Comparison of ENCODE assay signal across 18 cellular contexts in genomic region chr12:56385873-56386272, GRCh38. TPM values are rescaled to one million over a fixed set of nuclear protein-coding genes. Genes with fewer than 3 reads are reported as not detected.
DNase-seq lines count a peak whose midpoint lies in the region; ATAC-seq, FAIRE-seq and TF ChIP-seq lines count a peak whose summit lies in the region.
"Had no signal": no experiment of that assay in that cellular context is flagged by ENCODE, and none has a peak within 500 bp of the region (broad histone marks: within the 10 kb centered on the region; RNA-seq: fewer than 3 reads in every experiment).

No MANE protein-coding gene starts in this region.

- no peaks in the 10 kb centered on the region for H3K9me1 ChIP-seq in K562 (ENCODE audit: control insufficient read depth, insufficient read depth, low read length)

- no peaks in the 10 kb centered on the region for H3K36me3 ChIP-seq in K562 (ENCODE audit: control insufficient read depth, insufficient read depth, low read length)
- H3K36me3 ChIP-seq: BLaER1, brain microvascular endothelial cell had no signal

- no peaks in the 10 kb centered on the region for H4K20me1 ChIP-seq in K562 (replicated peaks; ENCODE audit: control insufficient read depth, insufficient read depth, low read length)
- H4K20me1 ChIP-seq: BLaER1 had no signal

- intact Hi-C loops in K562 (cut with micrococcal nuclease), result no loop called here

- no peak overlapping the region for H3K9ac ChIP-seq in K562 (ENCODE audit: insufficient read depth in 1 of 2, low read depth in 2 of 2, low read length in 2 of 2)
- H3K9ac ChIP-seq: BLaER1, parathyroid adenoma had no signal

- H3K79me2 ChIP-seq in K562 (ENCODE audit: control insufficient read depth, insufficient read depth, low read length), result no peaks in the 10 kb centered on the region
- H3K79me2 ChIP-seq: parathyroid adenoma had no signal

- CTCF ChIA-PET in K562 (lab: Yijun Ruan, JAX; ENCODE audit: low intra/inter-chr PET ratio), result no interaction called here

- H3K4me3 ChIP-seq in K562, result no peak overlapping the region
- H3K4me3 ChIP-seq: BLaER1, smooth muscle cell had no signal

- no peak for TF ChIP-seq RAD21 in K562 (CRISPR knock-in tag; conservative IDR thresholded peaks at IDR 0.05 in 1 of 2, IDR thresholded peaks at IDR 0.05 in 1 of 2)

- FAIRE-seq in K562 (lab: Jason Lieb, UNC), result no peak

- WGBS in K562 (ENCODE audit: insufficient coverage, low coverage, missing lambda C conversion rate), result 78% methylated on average over 1 of the region's 1 CpG

- peak; percentile 34 for DNase-seq in DMS53 treated with DMSO at 0.1 percent for 48 hours (lab: John Stamatoyannopoulos, UW; ENCODE audit: unreplicated experiment)
- peak; percentile 67 for DNase-seq in HT-29 (ENCODE audit: low spot score)
- DNase-seq in K562 (ENCODE audit: extremely low read depth in 1 of 4, low spot score in 3 of 4), result peak in 2 of 4 experiments; percentile 29 to 65
- DNase-seq in lung microvascular endothelial cell (ENCODE audit: low read depth in 2 of 2), result peak; percentile 13 to 15
- no peak for DNase-seq in activated naive CD4-positive, alpha-beta T cell (lab: John Stamatoyannopoulos, UW)
- DNase-seq: activated CD4-positive, alpha-beta T cell treated with anti-CD3 and anti-CD28 coated beads, Interleukin-2, amount 50 U/mL, for 1 hour; activated naive CD8-positive, alpha-beta T cell treated with anti-CD3 and anti-CD28 coated beads for 36 hours; activated T-cell treated with anti-CD3 and anti-CD28 coated beads, Interleukin-2, amount 50 U/mL, for 4 hours; brain microvascular endothelial cell; hippocampal formation; left colon; MV-4-11 had no signal

- H3K4me2 ChIP-seq in K562 (ENCODE audit: insufficient read depth, low read length), result no peak overlapping the region
- H3K4me2 ChIP-seq: BLaER1, smooth muscle cell had no signal

- TF ChIP-seq POLR2A in K562 (conservative IDR thresholded peaks at IDR 0.05), result no peak

- 0 out of 2 replicates have a peak overlapping the region, but pooled peaks have one; percentile 12 for H2AFZ ChIP-seq in K562 (ENCODE audit: low read depth, low read length)
- H2AFZ ChIP-seq: parathyroid adenoma had no signal

- no TSS peak for BruUV-seq in K562 (replicated peaks; lab: Mats Ljungman, UMichigan)

- TF ChIP-seq EP300 in K562 (IDR thresholded peaks at IDR 0.05; ENCODE audit: low read length), result no peak

- no peak overlapping the region for H3K27ac ChIP-seq in K562 (ENCODE audit: extremely low read depth, low read depth, low read length)
- H3K27ac ChIP-seq: BLaER1, brain microvascular endothelial cell, parathyroid adenoma had no signal

- peaks cover 14 to 18% of the 10 kb centered on the region in 2 experiments for H3K4me1 ChIP-seq in K562 (replicated peaks in 1 of 2; ENCODE audit: control insufficient read depth in 2 of 2, insufficient read depth in 2 of 2, low read length in 2 of 2)
- H3K4me1 ChIP-seq: parathyroid adenoma had no signal

- peak; percentile 59 for ATAC-seq in K562
- no peak for ATAC-seq in HG02852 (IDR thresholded peaks at IDR 0.05; ENCODE audit: unreplicated experiment)
- ATAC-seq in HG03571 (IDR thresholded peaks at IDR 0.05; ENCODE audit: unreplicated experiment), result no peak
- ATAC-seq: activated T-cell treated with anti-CD3 and anti-CD28 coated beads, Interleukin-2, amount 50 U/mL, for 4 hours; left colon had no signal

- in situ Hi-C loops in K562 (cut with MboI), result no loop called here

- H3K9me3 ChIP-seq in K562 (replicated peaks; ENCODE audit: control insufficient read depth, insufficient read depth, low read depth, low read length), result no peaks in the 10 kb centered on the region
- H3K9me3 ChIP-seq: BLaER1 had no signal

- POLR2A ChIA-PET in K562 (lab: Yijun Ruan, JAX), result interaction anchor here (0.8 to 1.9 kb wide), 4 partner anchors 9 to 29 kb away, joined by 3 to 12 read pairs (median 3); partner anchors contain the start of gene STAT2

- no peaks in the 10 kb centered on the region for H3K27me3 ChIP-seq in K562 (ENCODE audit: control insufficient read depth in 2 of 2, insufficient read depth in 2 of 2, low read length in 2 of 2)
- H3K27me3 ChIP-seq: BLaER1, brain microvascular endothelial cell had no signal

- no peak for TF ChIP-seq CTCF in K562 (IDR thresholded peaks at IDR 0.05 in 2 of 3, conservative IDR thresholded peaks at IDR 0.05 in 1 of 3; ENCODE audit: insufficient read depth in 2 of 3, low read depth in 1 of 3, low read length in 3 of 3)

RNA-seq across cellular contexts. Expression of gene APOF, which starts 23.2 kb away (rescaled TPM):
- total RNA-seq in HT-29 (2014; rRNA removed; shearing (Covaris generic)), result not detected in 2 replicates
- not detected in 2 replicates for total RNA-seq in K562 (2011; cell fraction: chromatin; rRNA removed; ENCODE audit: low replicate concordance)
- 0.33 TPM in 1 of 2 replicates, not detected in the other for total RNA-seq in K562 (2011; cell fraction: nucleolus; rRNA removed)
- not detected in 2 replicates for total RNA-seq in K562 (2011; cell fraction: nucleoplasm; rRNA removed)
- 0.09 TPM in 1 of 2 replicates, not detected in the other for total RNA-seq in K562 (2014; rRNA removed)
- total RNA-seq in K562 (2014; rRNA removed; fragmentation: Illumina TruSeq; extraction: Trizol), result not detected in 2 replicates
- total RNA-seq in K562 (2015; rRNA removed; fragmentation: Illumina TruSeq; extraction: Trizol), result not detected in 2 replicates
- 0.09 TPM in 1 of 2 replicates, not detected in the other for total RNA-seq in K562 (2021)
- polyA plus RNA-seq in K562 (2011; rRNA removed), result not detected in 2 replicates
- 0.03 TPM in 1 of 2 replicates, not detected in the other for polyA plus RNA-seq in K562 (2011; cell fraction: cytosol; rRNA removed)
- polyA plus RNA-seq in K562 (2011; cell fraction: nucleus; rRNA removed), result not detected in 2 replicates
- polyA plus RNA-seq in K562 (2012), result 0.08 and 0.12 TPM in 2 replicates
- not detected in 2 replicates for polyA plus RNA-seq in K562 (2014; fragmentation: Illumina TruSeq; extraction: Trizol)
- polyA plus RNA-seq in K562 (2014; fragmentation: Nextera tagmentation; extraction: Ambion mirVana), result under 1 TPM; 0.14 to 0.15 TPM
- not detected in 2 replicates for polyA plus RNA-seq in K562 (2014; rRNA removed)
- not detected in 2 replicates for polyA minus RNA-seq in K562 (2011; rRNA and poly(A)+ RNA removed)
- polyA minus RNA-seq in K562 (2011; cell fraction: cytosol; rRNA and poly(A)+ RNA removed), result not detected in 2 replicates
- not detected in 2 replicates for polyA minus RNA-seq in K562 (2011; cell fraction: nucleus; rRNA and poly(A)+ RNA removed)
- total RNA-seq in lung microvascular endothelial cell, result not detected in 2 replicates
- total RNA-seq: activated naive CD8-positive, alpha-beta T cell treated with anti-CD3 and anti-CD28 coated beads for 36 hours; left colon; smooth muscle cell had no signal
- polyA plus RNA-seq: smooth muscle cell, thymus had no signal

RNA-seq across cellular contexts. Expression of gene STAT2, which starts 26.0 kb away (rescaled TPM):
- 23.4 and 30.6 TPM in 2 replicates for total RNA-seq in HT-29 (2014; rRNA removed; shearing (Covaris generic))
- 323 and 539 TPM in 2 replicates for total RNA-seq in K562 (2011; cell fraction: chromatin; rRNA removed; ENCODE audit: low replicate concordance)
- total RNA-seq in K562 (2011; cell fraction: nucleolus; rRNA removed), result 245 and 246 TPM in 2 replicates
- 197 and 224 TPM in 2 replicates for total RNA-seq in K562 (2011; cell fraction: nucleoplasm; rRNA removed)
- total RNA-seq in K562 (2014; rRNA removed) (32.7 and 36.9 TPM in 2 replicates), K562 (2014; rRNA removed; fragmentation: Illumina TruSeq; extraction: Trizol) (38.6 and 40.3 TPM in 2 replicates), K562 (2015; rRNA removed; fragmentation: Illumina TruSeq; extraction: Trizol) (39.1 and 40.5 TPM in 2 replicates), K562 (2021) (46.9 and 49.3 TPM in 2 replicates), lung microvascular endothelial cell (34.7 and 79.4 TPM in 2 replicates)
- polyA plus RNA-seq in K562 (2011; rRNA removed) (44.2 and 71.2 TPM in 2 replicates), K562 (2014; fragmentation: Illumina TruSeq; extraction: Trizol) (38.2 and 39.2 TPM in 2 replicates), K562 (2014; fragmentation: Nextera tagmentation; extraction: Ambion mirVana) (10 to 100 TPM; 15.5 to 16.9 TPM), K562 (2014; rRNA removed) (39.1 and 40.1 TPM in 2 replicates)
- polyA plus RNA-seq in K562 (2011; cell fraction: cytosol; rRNA removed), result 27.4 and 45.5 TPM in 2 replicates
- polyA plus RNA-seq in K562 (2011; cell fraction: nucleus; rRNA removed), result 151 and 211 TPM in 2 replicates
- 34.1 and 59.4 TPM in 2 replicates for polyA plus RNA-seq in K562 (2012)
- 69.6 and 79.5 TPM in 2 replicates for polyA minus RNA-seq in K562 (2011; rRNA and poly(A)+ RNA removed)
- 28.8 and 40.3 TPM in 2 replicates for polyA minus RNA-seq in K562 (2011; cell fraction: cytosol; rRNA and poly(A)+ RNA removed)
- polyA minus RNA-seq in K562 (2011; cell fraction: nucleus; rRNA and poly(A)+ RNA removed), result 75.9 and 148 TPM in 2 replicates

RNA-seq across cellular contexts. Expression of gene IL23A, which starts 47.2 kb away (rescaled TPM):
- 0.08 and 0.36 TPM in 2 replicates for total RNA-seq in HT-29 (2014; rRNA removed; shearing (Covaris generic))
- total RNA-seq in K562 (2011; cell fraction: chromatin; rRNA removed; ENCODE audit: low replicate concordance), result 5.8 and 7.7 TPM in 2 replicates
- 6.0 and 10.7 TPM in 2 replicates for total RNA-seq in K562 (2011; cell fraction: nucleolus; rRNA removed)
- total RNA-seq in K562 (2011; cell fraction: nucleoplasm; rRNA removed), result 8.4 and 11.0 TPM in 2 replicates
- total RNA-seq in K562 (2014; rRNA removed) (7.8 and 8.9 TPM in 2 replicates), K562 (2014; rRNA removed; fragmentation: Illumina TruSeq; extraction: Trizol) (9.0 and 9.1 TPM in 2 replicates), K562 (2015; rRNA removed; fragmentation: Illumina TruSeq; extraction: Trizol) (9.1 TPM in 2 replicates), K562 (2021) (9.6 and 12.5 TPM in 2 replicates), lung microvascular endothelial cell (under 0.01 TPM in 1 of 2 replicates, not detected in the other)
- polyA plus RNA-seq in K562 (2011; rRNA removed) (4.4 and 21.6 TPM in 2 replicates), K562 (2014; fragmentation: Illumina TruSeq; extraction: Trizol) (20.1 and 22.5 TPM in 2 replicates), K562 (2014; fragmentation: Nextera tagmentation; extraction: Ambion mirVana) (10 to 100 TPM; 36.7 to 37.2 TPM), K562 (2014; rRNA removed) (21.3 and 29.3 TPM in 2 replicates)
- 9.3 and 22.4 TPM in 2 replicates for polyA plus RNA-seq in K562 (2011; cell fraction: cytosol; rRNA removed)
- 18.8 and 49.0 TPM in 2 replicates for polyA plus RNA-seq in K562 (2011; cell fraction: nucleus; rRNA removed)
- polyA plus RNA-seq in K562 (2012), result 10.0 and 54.7 TPM in 2 replicates
- polyA minus RNA-seq in K562 (2011; rRNA and poly(A)+ RNA removed), result 0.98 and 2.3 TPM in 2 replicates
- 3.3 TPM in 1 of 2 replicates, not detected in the other for polyA minus RNA-seq in K562 (2011; cell fraction: cytosol; rRNA and poly(A)+ RNA removed)
- 0.67 and 3.4 TPM in 2 replicates for polyA minus RNA-seq in K562 (2011; cell fraction: nucleus; rRNA and poly(A)+ RNA removed)
- total RNA-seq: left colon had no signal

RNA-seq across cellular contexts. Expression of gene PAN2, which starts 52.1 kb away (rescaled TPM):
- total RNA-seq in HT-29 (2014; rRNA removed; shearing (Covaris generic)), result 28.8 and 30.9 TPM in 2 replicates
- total RNA-seq in K562 (2011; cell fraction: chromatin; rRNA removed; ENCODE audit: low replicate concordance), result 615 and 739 TPM in 2 replicates
- total RNA-seq in K562 (2011; cell fraction: nucleolus; rRNA removed), result 296 and 318 TPM in 2 replicates
- 263 and 299 TPM in 2 replicates for total RNA-seq in K562 (2011; cell fraction: nucleoplasm; rRNA removed)
- total RNA-seq in K562 (2014; rRNA removed), result 25.0 and 25.6 TPM in 2 replicates
- total RNA-seq in K562 (2014; rRNA removed; fragmentation: Illumina TruSeq; extraction: Trizol), result 25.9 and 26.0 TPM in 2 replicates
- total RNA-seq in K562 (2015; rRNA removed; fragmentation: Illumina TruSeq; extraction: Trizol), result 21.6 and 21.7 TPM in 2 replicates
- total RNA-seq in K562 (2021), result 40.2 and 51.4 TPM in 2 replicates
- polyA plus RNA-seq in K562 (2011; rRNA removed), result 66.1 and 134 TPM in 2 replicates
- polyA plus RNA-seq in K562 (2011; cell fraction: cytosol; rRNA removed), result 22.2 and 36.4 TPM in 2 replicates
- 942 and 1,795 TPM in 2 replicates for polyA plus RNA-seq in K562 (2011; cell fraction: nucleus; rRNA removed)
- 42.1 and 71.3 TPM in 2 replicates for polyA plus RNA-seq in K562 (2012)
- polyA plus RNA-seq in K562 (2014; fragmentation: Illumina TruSeq; extraction: Trizol), result 29.1 and 35.3 TPM in 2 replicates
- polyA plus RNA-seq in K562 (2014; fragmentation: Nextera tagmentation; extraction: Ambion mirVana), result 10 to 100 TPM; 15.0 to 23.9 TPM
- 39.4 and 65.2 TPM in 2 replicates for polyA plus RNA-seq in K562 (2014; rRNA removed)
- 27.5 and 64.2 TPM in 2 replicates for polyA minus RNA-seq in K562 (2011; rRNA and poly(A)+ RNA removed)
- polyA minus RNA-seq in K562 (2011; cell fraction: cytosol; rRNA and poly(A)+ RNA removed), result 13.0 and 14.8 TPM in 2 replicates
- 98.8 and 223 TPM in 2 replicates for polyA minus RNA-seq in K562 (2011; cell fraction: nucleus; rRNA and poly(A)+ RNA removed)
- total RNA-seq in lung microvascular endothelial cell, result 5.7 and 10.9 TPM in 2 replicates

Comparison
In these comparisons a context has a peak if more than half of its experiments do, and no peak if none do; other contexts are left out.
1. DNase-seq: peak in DMS53 treated with DMSO at 0.1 percent for 48 hours (single experiment), HT-29 (single experiment) and lung microvascular endothelial cell (2 of 2); none in activated naive CD4-positive, alpha-beta T cell (0 of 4).